In genomic region chr1:158311066-158311465, GRCh38 we compare ENCODE assay signal across 36 cellular contexts. TPM values are rescaled to one million over a fixed set of nuclear protein-coding genes. Genes with fewer than 3 reads are reported as not detected.
DNase-seq lines count a peak whose midpoint lies in the region; ATAC-seq lines count a peak whose summit lies in the region.
"Had no signal": no experiment of that assay in that cellular context is flagged by ENCODE, and none has a peak within 500 bp of the region (broad histone marks: within the 10 kb centered on the region; RNA-seq: fewer than 3 reads in every experiment).

No MANE protein-coding gene starts in this region.

- H3K4me1 ChIP-seq in effector memory CD4-positive, alpha-beta T cell (ENCODE audit: control insufficient read depth, insufficient read depth, low read length, poor library complexity, severe bottlenecking) = no peaks in the 10 kb centered on the region
- H3K4me1 ChIP-seq: ascending aorta, gastroesophageal sphincter, right lobe of liver, SJCRH30, stomach, thyroid gland had no signal

- H3K27ac Mint-ChIP-seq in memory B cell = no peak overlapping the region
- H3K27ac Mint-ChIP-seq: activated CD8-positive, alpha-beta memory T cell treated with anti-CD3 and anti-CD28 coated beads, Interleukin-2, amount 10 ng/mL, durations not matched to agents 7 days and 5 days had no signal

- no peaks in the 10 kb centered on the region for H3K27me3 ChIP-seq in effector memory CD4-positive, alpha-beta T cell (replicated peaks; ENCODE audit: control insufficient read depth, insufficient read depth, low read length, poor library complexity, severe bottlenecking)
- no peaks in the 10 kb centered on the region for H3K27me3 ChIP-seq in H7 (ENCODE audit: control insufficient read depth, insufficient read depth, low read length)
- H3K27me3 ChIP-seq: ascending aorta, gastroesophageal sphincter, hepatocyte, neutrophil, right lobe of liver, SJCRH30, stomach, thyroid gland had no signal

- no peak overlapping the region for H3K4me3 Mint-ChIP-seq in memory B cell
- H3K4me3 Mint-ChIP-seq: activated CD8-positive, alpha-beta memory T cell treated with anti-CD3 and anti-CD28 coated beads, Interleukin-2, amount 10 ng/mL, durations not matched to agents 7 days and 5 days; activated T-cell treated with anti-CD3 and anti-CD28 coated beads, Interleukin-2, amount 50 U/mL, for 4 hours had no signal

- no peak overlapping the region for H3K27ac ChIP-seq in effector memory CD4-positive, alpha-beta T cell (ENCODE audit: insufficient read depth, low read length, poor library complexity, severe bottlenecking)
- H3K27ac ChIP-seq: ascending aorta, gastroesophageal sphincter, hepatocyte, neutrophil, right lobe of liver, SJCRH30, stomach, thyroid gland had no signal

- no peak overlapping the region for H3K4me3 ChIP-seq in effector memory CD4-positive, alpha-beta T cell (ENCODE audit: insufficient read depth, low read depth, low read length, poor library complexity, severe bottlenecking)
- no peak overlapping the region for H3K4me3 ChIP-seq in H7 (ENCODE audit: insufficient read depth, low read depth, low read length)
- H3K4me3 ChIP-seq: ascending aorta, gastroesophageal sphincter, hepatocyte, right lobe of liver, SJCRH30, stomach, thyroid gland had no signal

- no peaks in the 10 kb centered on the region for H3K9me3 ChIP-seq in effector memory CD4-positive, alpha-beta T cell (ENCODE audit: control insufficient read depth, low read length)
- H3K9me3 ChIP-seq: neutrophil, right lobe of liver, SJCRH30, thyroid gland had no signal

- H3K27me3 Mint-ChIP-seq in memory B cell = no peaks in the 10 kb centered on the region
- H3K27me3 Mint-ChIP-seq: naive B cell had no signal

- no peaks in the 10 kb centered on the region for H3K36me3 Mint-ChIP-seq in memory B cell
- H3K36me3 Mint-ChIP-seq: activated CD8-positive, alpha-beta memory T cell treated with anti-CD3 and anti-CD28 coated beads, Interleukin-2, amount 10 ng/mL, durations not matched to agents 7 days and 5 days had no signal

- H3K9me3 Mint-ChIP-seq in memory B cell = no peaks in the 10 kb centered on the region

- peaks cover 17% of the 10 kb centered on the region for H3K4me1 Mint-ChIP-seq in memory B cell
- H3K4me1 Mint-ChIP-seq: activated CD8-positive, alpha-beta memory T cell treated with anti-CD3 and anti-CD28 coated beads, Interleukin-2, amount 10 ng/mL, durations not matched to agents 7 days and 5 days had no signal

- ATAC-seq in GM18519 (IDR thresholded peaks at IDR 0.05; ENCODE audit: low FRiP score, unreplicated experiment) (peak; percentile 28), GM21360 (IDR thresholded peaks at IDR 0.05; ENCODE audit: unreplicated experiment) (peak; percentile 63), HG02981 (IDR thresholded peaks at IDR 0.05; ENCODE audit: unreplicated experiment) (peak; percentile 65), memory B cell (ENCODE audit: low read depth) (peak; percentile 58)
- ATAC-seq: activated CD8-positive, alpha-beta memory T cell treated with anti-CD3 and anti-CD28 coated beads, Interleukin-2, amount 10 ng/mL, durations not matched to agents 7 days and 5 days; activated T-cell treated with anti-CD3 and anti-CD28 coated beads, Interleukin-2, amount 50 U/mL, for 4 hours; gastroesophageal sphincter; right lobe of liver had no signal

- DNase-seq in memory B cell (ENCODE audit: low spot score in 2 of 2) (no peak), SKM-1 (lab: John Stamatoyannopoulos, UW; ENCODE audit: unreplicated experiment) (no peak), H7 (no peak)
- no peak for DNase-seq in effector memory CD4-positive, alpha-beta T cell
- DNase-seq: ACHN; activated CD4-positive, CD25-positive, alpha-beta regulatory T cell; activated CD8-positive, alpha-beta memory T cell treated with anti-CD3 and anti-CD28 coated beads, Interleukin-2, amount 10 ng/mL, durations not matched to agents 7 days and 5 days; activated gamma-delta T cell treated with Interleukin-2 at 50 U/mL for 16 hours; activated T-cell treated with anti-CD3 and anti-CD28 coated beads, Interleukin-2, amount 50 U/mL, for 4 hours; DMS 273 treated with DMSO at 0.1 percent for 48 hours; kidney glomerular epithelial cell; midbrain; naive B cell; NCI-H1092; NCI-H1694; right lobe of liver; SJCRH30; stimulated activated CD4-positive, alpha-beta T cell treated with anti-CD3 and anti-CD28 coated beads, Interleukin-12 subunit alpha, Interleukin-12 subunit beta, amount 100 ng/mL, for 4 hours; stimulated activated CD4-positive, alpha-beta T cell treated with anti-CD3 and anti-CD28 coated beads, Interleukin-2, amount 100 ng/mL, for 48 hours; stomach; T-helper 1 cell; thyroid gland had no signal

- H3K36me3 ChIP-seq in effector memory CD4-positive, alpha-beta T cell (ENCODE audit: control insufficient read depth, insufficient read depth, low read length) = no peaks in the 10 kb centered on the region
- H3K36me3 ChIP-seq in H7 (replicated peaks; ENCODE audit: control insufficient read depth, insufficient read depth, low read length) = no peaks in the 10 kb centered on the region
- H3K36me3 ChIP-seq: ascending aorta, gastroesophageal sphincter, neutrophil, right lobe of liver, SJCRH30, stomach, thyroid gland had no signal

RNA-seq across cellular contexts. Expression of gene CD1B, which starts 20.3 kb away (rescaled TPM):
- not detected in 2 replicates for total RNA-seq in H7 (2014; rRNA removed; shearing (Covaris generic))
- total RNA-seq: activated CD8-positive, alpha-beta memory T cell treated with anti-CD3 and anti-CD28 coated beads, Interleukin-2, amount 10 ng/mL, durations not matched to agents 7 days and 5 days; activated T-cell treated with anti-CD3 and anti-CD28 coated beads, Interleukin-2, amount 50 U/mL, for 4 hours; ascending aorta; fibroblast of lung; gastroesophageal sphincter; H1; hepatocyte; HT1080; M059J; NCI-H460; posterior vena cava; right lobe of liver; RPMI7951; SJCRH30 had no signal

RNA-seq across cellular contexts. Expression of gene CD1C, which starts 21.3 kb away (rescaled TPM):
- total RNA-seq in H7 (2014; rRNA removed; shearing (Covaris generic)) = not detected in 2 replicates
- total RNA-seq: activated CD8-positive, alpha-beta memory T cell treated with anti-CD3 and anti-CD28 coated beads, Interleukin-2, amount 10 ng/mL, durations not matched to agents 7 days and 5 days; ascending aorta; fibroblast of lung; hepatocyte; HT1080; M059J; NCI-H460; RPMI7951; SJCRH30; thyroid gland had no signal

RNA-seq across cellular contexts. Expression of gene CD1E, which starts 42.6 kb away (rescaled TPM):
- not detected in 2 replicates for total RNA-seq in H7 (2014; rRNA removed; shearing (Covaris generic))
- total RNA-seq: activated CD8-positive, alpha-beta memory T cell treated with anti-CD3 and anti-CD28 coated beads, Interleukin-2, amount 10 ng/mL, durations not matched to agents 7 days and 5 days; activated T-cell treated with anti-CD3 and anti-CD28 coated beads, Interleukin-2, amount 50 U/mL, for 4 hours; ascending aorta; fibroblast of lung; H1; hepatocyte; HT1080; M059J; NCI-H460; posterior vena cava; RPMI7951 had no signal

RNA-seq across cellular contexts. Expression of gene CD1A, which starts 56.8 kb away (rescaled TPM):
- total RNA-seq in H7 (2014; rRNA removed; shearing (Covaris generic)) = not detected in 2 replicates
- total RNA-seq: activated CD8-positive, alpha-beta memory T cell treated with anti-CD3 and anti-CD28 coated beads, Interleukin-2, amount 10 ng/mL, durations not matched to agents 7 days and 5 days; activated T-cell treated with anti-CD3 and anti-CD28 coated beads, Interleukin-2, amount 50 U/mL, for 4 hours; ascending aorta; fibroblast of lung; gastroesophageal sphincter; H1; hepatocyte; HT1080; M059J; NCI-H460; posterior vena cava; right lobe of liver; RPMI7951; SJCRH30; stomach; thyroid gland had no signal
